In the genomic region with DNA sequence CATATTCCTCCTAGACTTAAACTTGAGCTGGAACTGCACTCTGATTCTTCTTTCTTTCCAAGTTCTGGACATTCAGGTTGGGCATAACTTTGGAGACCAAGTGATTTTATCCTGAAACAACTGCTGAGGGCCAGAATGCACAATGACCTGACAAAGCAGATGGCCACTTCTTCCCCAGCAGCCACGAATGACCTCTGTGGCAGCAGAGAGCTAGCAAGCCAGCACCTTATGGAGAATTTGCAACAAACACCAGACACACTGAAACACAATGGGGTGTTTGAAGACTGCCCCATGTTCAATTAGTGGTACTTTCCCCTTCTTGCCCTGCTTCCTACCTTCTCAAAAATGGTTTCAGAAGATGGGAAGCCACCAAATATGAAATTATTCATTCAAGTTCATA, we compare ENCODE assay signal across 1 cellular context.
TF ChIP-seq lines count a peak whose summit lies in the region.

No MANE protein-coding gene starts in this region.

TF ChIP-seq in IMR-90, 13 proteins besides CTCF, POLR2A, EP300 and RAD21:
- TF ChIP-seq ELK1 (IDR thresholded peaks at IDR 0.05; ENCODE audit: borderline replicate concordance, low read depth, low read length) (no peak), NFE2L2 (IDR thresholded peaks at IDR 0.05; ENCODE audit: low read depth, low read length) (no peak), BHLHE40 (IDR thresholded peaks at IDR 0.05; ENCODE audit: low read depth, low read length) (no peak), MXI1 (IDR thresholded peaks at IDR 0.05; ENCODE audit: borderline replicate concordance, low read depth, low read length) (no peak), MAFK (IDR thresholded peaks at IDR 0.05; ENCODE audit: low read depth, low read length) (no peak), CEBPB (IDR thresholded peaks at IDR 0.05; ENCODE audit: low read depth, low read length) (no peak), CHD1 (IDR thresholded peaks at IDR 0.05; ENCODE audit: low read depth, low read length) (no peak), FOS (IDR thresholded peaks at IDR 0.05; ENCODE audit: low read depth, low read length) (no peak), RFX5 (IDR thresholded peaks at IDR 0.05; ENCODE audit: low read depth, low read length) (no peak)
- TF ChIP-seq, protein P1, sequence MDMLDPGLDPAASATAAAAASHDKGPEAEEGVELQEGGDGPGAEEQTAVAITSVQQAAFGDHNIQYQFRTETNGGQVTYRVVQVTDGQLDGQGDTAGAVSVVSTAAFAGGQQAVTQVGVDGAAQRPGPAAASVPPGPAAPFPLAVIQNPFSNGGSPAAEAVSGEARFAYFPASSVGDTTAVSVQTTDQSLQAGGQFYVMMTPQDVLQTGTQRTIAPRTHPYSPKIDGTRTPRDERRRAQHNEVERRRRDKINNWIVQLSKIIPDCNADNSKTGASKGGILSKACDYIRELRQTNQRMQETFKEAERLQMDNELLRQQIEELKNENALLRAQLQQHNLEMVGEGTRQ (IDR thresholded peaks at IDR 0.05; ENCODE audit: low read depth, low read length), result no peak
